In the genomic region with DNA sequence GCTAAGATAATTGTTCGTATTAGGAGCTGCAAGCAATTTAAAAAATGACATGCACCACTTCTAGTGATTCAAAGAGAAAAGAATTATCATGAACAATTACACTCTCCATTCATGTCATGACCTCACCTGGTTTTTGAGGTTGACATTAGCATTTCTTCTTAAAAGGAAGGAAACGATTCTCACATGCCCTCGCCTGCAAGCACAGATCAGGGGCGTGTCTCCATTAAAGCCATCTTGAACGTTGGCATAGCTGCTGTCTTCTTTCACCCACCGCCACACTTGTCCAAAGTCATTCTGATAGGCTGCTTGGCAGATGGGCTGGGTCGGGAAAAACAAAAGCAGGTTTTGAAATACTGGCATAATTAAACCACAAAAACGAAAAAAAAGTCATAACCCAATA, we compare ENCODE assay signal across 12 cellular contexts. TPM values are rescaled to one million over a fixed set of nuclear protein-coding genes. Genes with fewer than 3 reads are reported as not detected.
A peak's percentile ranks its signal among the peaks of the same experiment; 100 is the strongest.
DNase-seq lines count a peak whose midpoint lies in the region; ATAC-seq, FAIRE-seq and TF ChIP-seq lines count a peak whose summit lies in the region.
"Had no signal": no experiment of that assay in that cellular context is flagged by ENCODE, and none has a peak within 500 bp of the region (broad histone marks: within the 10 kb centered on the region; RNA-seq: fewer than 3 reads in every experiment).

No MANE protein-coding gene starts in this region.

- no TSS peak for BruUV-seq in HepG2 (replicated peaks; lab: Mats Ljungman, UMichigan)

- no peaks in the 10 kb centered on the region for H4K20me1 ChIP-seq in HepG2 (ENCODE audit: insufficient read depth, low read length)

- intact Hi-C loops in CD4-positive, alpha-beta memory T cell (cut with micrococcal nuclease), result no loop called here
- intact Hi-C loops in natural killer cell (cut with micrococcal nuclease) (no loop called here), HepG2 (cut with micrococcal nuclease; ENCODE audit: unreplicated experiment) (no loop called here), uterus (cut with DNase I; ENCODE audit: low total_unique reads) (loop anchor here (10.0 kb wide), 1 partner anchor 373 kb away; a partner anchor contains a TSS)

- in situ Hi-C loops in HepG2 (cut with HindIII; ENCODE audit: extremely low pct_ligation_motif_present, low pct_unique_long_range_greater_than_20kb), result loop anchor here (25.0 kb wide), 1 partner anchor 381 kb away; a partner anchor contains a TSS

- no peak overlapping the region for H3K4me2 ChIP-seq in HepG2 (ENCODE audit: low read depth, low read length)

- no peaks in the 10 kb centered on the region for H3K9me3 Mint-ChIP-seq in CD4-positive, alpha-beta memory T cell
- H3K9me3 Mint-ChIP-seq in natural killer cell, result no peaks in the 10 kb centered on the region

- no peaks in the 10 kb centered on the region for H3K79me2 ChIP-seq in HepG2 (ENCODE audit: insufficient read depth, low read length)

- no peak overlapping the region for H3K9ac ChIP-seq in HepG2 (ENCODE audit: insufficient read depth, low read depth, low read length)

- H3K4me1 ChIP-seq in CD4-positive, alpha-beta memory T cell (ENCODE audit: insufficient read depth, low read length), result peaks cover 56% of the 10 kb centered on the region
- H3K4me1 ChIP-seq in HepG2 (ENCODE audit: insufficient read depth, low read length), result no peaks in the 10 kb centered on the region
- H3K4me1 ChIP-seq in uterus, result no peaks in the 10 kb centered on the region
- H3K4me1 ChIP-seq: psoas muscle had no signal

- H3K36me3 Mint-ChIP-seq in CD4-positive, alpha-beta memory T cell, result no peaks in the 10 kb centered on the region
- H3K36me3 Mint-ChIP-seq in natural killer cell, result no peaks in the 10 kb centered on the region

- TF ChIP-seq EP300 in HepG2 (IDR thresholded peaks at IDR 0.05; ENCODE audit: low read depth in 2 of 2, low read length in 2 of 2) (no peak), HepG2 (CRISPR knock-in tag; IDR thresholded peaks at IDR 0.05; ENCODE audit: borderline replicate concordance) (no peak)

- POLR2A ChIA-PET in CD4-positive, alpha-beta memory T cell (lab: Charles Lee; ENCODE audit: partially characterized antibody), result interaction anchor here (0.7 to 2.4 kb wide), 8 partner anchors 9 to 376 kb away, joined by 3 to 17 read pairs (median 4); a partner anchor contains a TSS
- POLR2A ChIA-PET in HepG2 (lab: Yijun Ruan, JAX), result no interaction called here

- TF ChIP-seq CTCF in natural killer cell (IDR thresholded peaks at IDR 0.05) (no peak), HepG2 (CRISPR knock-in tag; IDR thresholded peaks at IDR 0.05) (no peak), uterus (IDR thresholded peaks at IDR 0.05) (no peak)

- H3K27ac Mint-ChIP-seq in CD4-positive, alpha-beta memory T cell, result peak overlapping the region in 6 of 7 donors; percentile 13 to 82 (median 76)
- H3K27ac Mint-ChIP-seq in natural killer cell, result peak overlapping the region; percentile 43 to 65

- 18% methylated on average over 8 of the region's 8 CpGs for WGBS in HepG2 (ENCODE audit: low lambda C conversion rate)

- no peak for TF ChIP-seq POLR2A in HepG2 (IDR thresholded peaks at IDR 0.05; ENCODE audit: insufficient read depth in 1 of 2, low read depth in 2 of 2, low read length in 2 of 2)
- TF ChIP-seq POLR2A in uterus (IDR thresholded peaks at IDR 0.05), result no peak

- peak; percentile 66 to 70 for ATAC-seq in activated CD4-positive, CD25-positive, alpha-beta regulatory T cell treated with anti-CD3 and anti-CD28 coated beads, Interleukin-2, amount 50 U/mL, for 24 hours
- ATAC-seq in natural killer cell (peak; percentile 18 to 60 (median 49)), HepG2 (no peak)
- ATAC-seq: psoas muscle had no signal

- H3K4me3 ChIP-seq in CD4-positive, alpha-beta memory T cell (ENCODE audit: low read length in 2 of 2), result no peak overlapping the region
- H3K4me3 ChIP-seq in HepG2 (replicated peaks in 1 of 3; ENCODE audit: insufficient read depth in 1 of 3, low read depth in 2 of 3, low read length in 3 of 3), result no peak overlapping the region
- H3K4me3 ChIP-seq in uterus, result no peak overlapping the region
- H3K4me3 ChIP-seq: psoas muscle, upper lobe of left lung had no signal

- FAIRE-seq in HepG2 (lab: Jason Lieb, UNC), result no peak

- peak overlapping the region in 7 of 8 donors; percentile 1 to 85 (median 54) for H3K4me3 Mint-ChIP-seq in CD4-positive, alpha-beta memory T cell
- peak overlapping the region; percentile 9 for H3K4me3 Mint-ChIP-seq in natural killer cell

- TF ChIP-seq RAD21 in HepG2 (CRISPR knock-in tag; IDR thresholded peaks at IDR 0.05), result no peak

- no peak overlapping the region for H3K27ac ChIP-seq in CD4-positive, alpha-beta memory T cell (ENCODE audit: low read depth, low read length)
- no peak overlapping the region for H3K27ac ChIP-seq in substantia nigra (ENCODE audit: low read depth, low read length, poor library complexity, severe bottlenecking)
- no peak overlapping the region for H3K27ac ChIP-seq in HepG2 (ENCODE audit: extremely low read length, insufficient read depth, low read length)
- H3K27ac ChIP-seq in uterus, result no peak overlapping the region
- H3K27ac ChIP-seq: psoas muscle, upper lobe of left lung had no signal

- no peaks in the 10 kb centered on the region for H3K9me3 ChIP-seq in CD4-positive, alpha-beta memory T cell (ENCODE audit: control insufficient read depth in 1 of 2, low read length in 2 of 2)
- H3K9me3 ChIP-seq in HepG2 (ENCODE audit: low read length) (no peaks in the 10 kb centered on the region), uterus (no peaks in the 10 kb centered on the region)
- H3K9me3 ChIP-seq: psoas muscle, upper lobe of left lung had no signal

- no peak overlapping the region for H2AFZ ChIP-seq in HepG2 (ENCODE audit: low read length)

- H3K27me3 Mint-ChIP-seq in CD4-positive, alpha-beta memory T cell, result no peaks in the 10 kb centered on the region
- no peaks in the 10 kb centered on the region for H3K27me3 Mint-ChIP-seq in natural killer cell (ENCODE audit: low read depth in 2 of 2)

- peaks cover 34 to 57% (median 47%) of the 10 kb centered on the region in 4 donors for H3K4me1 Mint-ChIP-seq in CD4-positive, alpha-beta memory T cell
- H3K4me1 Mint-ChIP-seq in natural killer cell, result peaks cover 35 to 47% of the 10 kb centered on the region in 2 donors

- no peaks in the 10 kb centered on the region for H3K27me3 ChIP-seq in CD4-positive, alpha-beta memory T cell (ENCODE audit: insufficient read depth, low read length)
- H3K27me3 ChIP-seq in HepG2 (ENCODE audit: control insufficient read depth in 1 of 2, insufficient read depth in 2 of 2, low read length in 2 of 2), result no peaks in the 10 kb centered on the region
- H3K27me3 ChIP-seq in uterus, result no peaks in the 10 kb centered on the region
- H3K27me3 ChIP-seq: upper lobe of left lung had no signal

- peak; percentile 58 to 70 (median 59) for DNase-seq in CD4-positive, alpha-beta memory T cell
- DNase-seq in activated effector memory CD4-positive, alpha-beta T cell treated with anti-CD3 and anti-CD28 coated beads, Interleukin-2, amount 50 U/mL, for 16 hours, result peak; percentile 78
- no peak for DNase-seq in natural killer cell
- no peak for DNase-seq in substantia nigra (lab: John Stamatoyannopoulos, UW)
- no peak for DNase-seq in D341Med (ENCODE audit: low spot score)
- no peak for DNase-seq in HepG2 (ENCODE audit: low spot score)
- DNase-seq in uterus, result no peak
- DNase-seq: erythroblast, NCI-H226, psoas muscle, upper lobe of left lung had no signal

- H3K36me3 ChIP-seq in CD4-positive, alpha-beta memory T cell (ENCODE audit: insufficient read depth, low read length), result no peaks in the 10 kb centered on the region
- H3K36me3 ChIP-seq in HepG2 (replicated peaks in 1 of 2; ENCODE audit: control insufficient read depth in 1 of 2, insufficient read depth in 2 of 2, low read length in 2 of 2), result no peaks in the 10 kb centered on the region
- no peaks in the 10 kb centered on the region for H3K36me3 ChIP-seq in uterus
- H3K36me3 ChIP-seq: upper lobe of left lung had no signal

- CTCF ChIA-PET in CD4-positive, alpha-beta memory T cell (lab: Charles Lee; ENCODE audit: partially characterized antibody), result interaction anchor here (1.5 to 12.8 kb wide), 4 partner anchors 23 to 249 kb away, joined by 4 to 507 read pairs (median 76); a partner anchor contains a TSS
- CTCF ChIA-PET in HepG2 (lab: Yijun Ruan, JAX; ENCODE audit: low intra/inter-chr PET ratio, low total read pairs), result no interaction called here

RNA-seq across cellular contexts. Expression of a gene that starts 19.9 kb away (rescaled TPM):
- total RNA-seq in CD4-positive, alpha-beta memory T cell, result under 1 TPM in 1 of 2 experiments, not detected in 1; 0.58 TPM
- polyA plus RNA-seq in CD4-positive, alpha-beta memory T cell, result not detected
- total RNA-seq in natural killer cell (not detected), HepG2 (2016; rRNA removed; fragmentation: Illumina TruSeq; extraction: Trizol) (not detected in 2 replicates), uterus (under 1 TPM in 1 of 4 donors, not detected in 3; 0.48 TPM)
- not detected in 2 replicates for total RNA-seq in HepG2 (2016; cell fraction: cytosol; rRNA removed; fragmentation: Illumina TruSeq; extraction: Trizol; ENCODE audit: low read depth)
- total RNA-seq in HepG2 (2016; cell fraction: insoluble cytoplasmic fraction; rRNA removed; fragmentation: Illumina TruSeq; extraction: Trizol), result not detected in 2 replicates
- total RNA-seq in HepG2 (2016; cell fraction: membrane; rRNA removed; fragmentation: Illumina TruSeq; extraction: Trizol), result not detected in 2 replicates
- total RNA-seq in HepG2 (2016; cell fraction: nucleus; rRNA removed; fragmentation: Illumina TruSeq; extraction: Trizol), result not detected in 2 replicates
- not detected in 2 replicates for polyA plus RNA-seq in HepG2 (2011; rRNA removed)
- not detected in 2 replicates for polyA plus RNA-seq in HepG2 (2011; cell fraction: cytosol; rRNA removed)
- polyA plus RNA-seq in HepG2 (2011; cell fraction: nucleus; rRNA removed), result not detected in 2 replicates
- not detected in 2 replicates for polyA plus RNA-seq in HepG2 (2012)
- not detected in 2 replicates for polyA plus RNA-seq in HepG2 (2016; cell fraction: cytosol; fragmentation: Illumina TruSeq; extraction: Trizol; ENCODE audit: low read depth)
- not detected in 2 replicates for polyA plus RNA-seq in HepG2 (2016; cell fraction: insoluble cytoplasmic fraction; fragmentation: Illumina TruSeq; extraction: Trizol; ENCODE audit: low read depth)
- not detected in 2 replicates for polyA plus RNA-seq in HepG2 (2016; cell fraction: membrane; fragmentation: Illumina TruSeq; extraction: Trizol; ENCODE audit: low read depth)
- polyA plus RNA-seq in HepG2 (2016; cell fraction: nucleus; fragmentation: Illumina TruSeq; extraction: Trizol; ENCODE audit: insufficient read depth, low read depth), result not detected in 2 replicates
- polyA minus RNA-seq in HepG2 (2011; rRNA and poly(A)+ RNA removed; ENCODE audit: low replicate concordance), result not detected in 2 replicates
- not detected in 2 replicates for polyA minus RNA-seq in HepG2 (2011; cell fraction: cytosol; rRNA and poly(A)+ RNA removed)
- polyA minus RNA-seq in HepG2 (2011; cell fraction: nucleus; rRNA and poly(A)+ RNA removed), result not detected in 2 replicates
- total RNA-seq: psoas muscle had no signal

RNA-seq across cellular contexts. Expression of a gene that starts 29.2 kb away (rescaled TPM):
- total RNA-seq in CD4-positive, alpha-beta memory T cell, result not detected
- not detected for polyA plus RNA-seq in CD4-positive, alpha-beta memory T cell
- not detected for total RNA-seq in natural killer cell
- not detected in 2 replicates for total RNA-seq in HepG2 (2016; rRNA removed; fragmentation: Illumina TruSeq; extraction: Trizol)
- total RNA-seq in HepG2 (2016; cell fraction: cytosol; rRNA removed; fragmentation: Illumina TruSeq; extraction: Trizol; ENCODE audit: low read depth), result not detected in 2 replicates
- total RNA-seq in HepG2 (2016; cell fraction: insoluble cytoplasmic fraction; rRNA removed; fragmentation: Illumina TruSeq; extraction: Trizol), result not detected in 2 replicates
- not detected in 2 replicates for total RNA-seq in HepG2 (2016; cell fraction: membrane; rRNA removed; fragmentation: Illumina TruSeq; extraction: Trizol)
- total RNA-seq in HepG2 (2016; cell fraction: nucleus; rRNA removed; fragmentation: Illumina TruSeq; extraction: Trizol), result not detected in 2 replicates
- not detected in 2 replicates for polyA plus RNA-seq in HepG2 (2011; rRNA removed)
- not detected in 2 replicates for polyA plus RNA-seq in HepG2 (2011; cell fraction: cytosol; rRNA removed)
- polyA plus RNA-seq in HepG2 (2011; cell fraction: nucleus; rRNA removed), result not detected in 2 replicates
- polyA plus RNA-seq in HepG2 (2012), result not detected in 2 replicates
- polyA plus RNA-seq in HepG2 (2016; cell fraction: cytosol; fragmentation: Illumina TruSeq; extraction: Trizol; ENCODE audit: low read depth), result not detected in 2 replicates
- not detected in 2 replicates for polyA plus RNA-seq in HepG2 (2016; cell fraction: insoluble cytoplasmic fraction; fragmentation: Illumina TruSeq; extraction: Trizol; ENCODE audit: low read depth)
- not detected in 2 replicates for polyA plus RNA-seq in HepG2 (2016; cell fraction: membrane; fragmentation: Illumina TruSeq; extraction: Trizol; ENCODE audit: low read depth)
- polyA plus RNA-seq in HepG2 (2016; cell fraction: nucleus; fragmentation: Illumina TruSeq; extraction: Trizol; ENCODE audit: insufficient read depth, low read depth), result not detected in 2 replicates
- 0.26 TPM in 1 of 2 replicates, not detected in the other for polyA minus RNA-seq in HepG2 (2011; rRNA and poly(A)+ RNA removed; ENCODE audit: low replicate concordance)
- polyA minus RNA-seq in HepG2 (2011; cell fraction: cytosol; rRNA and poly(A)+ RNA removed), result not detected in 2 replicates
- not detected in 2 replicates for polyA minus RNA-seq in HepG2 (2011; cell fraction: nucleus; rRNA and poly(A)+ RNA removed)
- total RNA-seq in uterus, result not detected
- total RNA-seq: psoas muscle, upper lobe of left lung had no signal
- polyA plus RNA-seq: psoas muscle had no signal

RNA-seq across cellular contexts. Expression of a gene that starts 48.3 kb away (rescaled TPM):
- 10 to 100 TPM; 37.9 to 43.2 TPM for total RNA-seq in CD4-positive, alpha-beta memory T cell
- polyA plus RNA-seq in CD4-positive, alpha-beta memory T cell, result 10 to 100 TPM in 1 of 2 donors, 1 to 10 TPM in 1; 5.3 to 12.0 TPM
- total RNA-seq in natural killer cell (10 to 100 TPM; 14.8 to 30.3 (median 18.1) TPM), HepG2 (2016; rRNA removed; fragmentation: Illumina TruSeq; extraction: Trizol) (1.5 and 1.6 TPM in 2 replicates), uterus (10 to 100 TPM in 1 of 4 donors, 1 to 10 TPM in 3; 3.8 to 23.6 (median 6.5) TPM)
- total RNA-seq in HepG2 (2016; cell fraction: cytosol; rRNA removed; fragmentation: Illumina TruSeq; extraction: Trizol; ENCODE audit: low read depth), result 0.79 and 1.1 TPM in 2 replicates
- total RNA-seq in HepG2 (2016; cell fraction: insoluble cytoplasmic fraction; rRNA removed; fragmentation: Illumina TruSeq; extraction: Trizol), result 1.7 TPM in 2 replicates
- 1.5 and 1.6 TPM in 2 replicates for total RNA-seq in HepG2 (2016; cell fraction: membrane; rRNA removed; fragmentation: Illumina TruSeq; extraction: Trizol)
- total RNA-seq in HepG2 (2016; cell fraction: nucleus; rRNA removed; fragmentation: Illumina TruSeq; extraction: Trizol), result 3.3 and 3.9 TPM in 2 replicates
- polyA plus RNA-seq in HepG2 (2011; rRNA removed), result 1.0 and 1.4 TPM in 2 replicates
- polyA plus RNA-seq in HepG2 (2011; cell fraction: cytosol; rRNA removed), result 0.82 and 0.91 TPM in 2 replicates
- 1.6 and 2.4 TPM in 2 replicates for polyA plus RNA-seq in HepG2 (2011; cell fraction: nucleus; rRNA removed)
- polyA plus RNA-seq in HepG2 (2012), result 0.62 and 0.73 TPM in 2 replicates
- polyA plus RNA-seq in HepG2 (2016; cell fraction: cytosol; fragmentation: Illumina TruSeq; extraction: Trizol; ENCODE audit: low read depth), result 0.42 and 0.52 TPM in 2 replicates
- polyA plus RNA-seq in HepG2 (2016; cell fraction: insoluble cytoplasmic fraction; fragmentation: Illumina TruSeq; extraction: Trizol; ENCODE audit: low read depth), result 1.2 and 1.9 TPM in 2 replicates
- polyA plus RNA-seq in HepG2 (2016; cell fraction: membrane; fragmentation: Illumina TruSeq; extraction: Trizol; ENCODE audit: low read depth), result 0.41 and 0.76 TPM in 2 replicates
- 0.38 and 1.6 TPM in 2 replicates for polyA plus RNA-seq in HepG2 (2016; cell fraction: nucleus; fragmentation: Illumina TruSeq; extraction: Trizol; ENCODE audit: insufficient read depth, low read depth)
- 1.6 and 17.0 TPM in 2 replicates for polyA minus RNA-seq in HepG2 (2011; rRNA and poly(A)+ RNA removed; ENCODE audit: low replicate concordance)
- polyA minus RNA-seq in HepG2 (2011; cell fraction: cytosol; rRNA and poly(A)+ RNA removed), result 0.49 and 0.62 TPM in 2 replicates
- polyA minus RNA-seq in HepG2 (2011; cell fraction: nucleus; rRNA and poly(A)+ RNA removed), result 5.2 and 5.8 TPM in 2 replicates

Comparison
In these comparisons a context has a peak if more than half of its experiments do, and no peak if none do; other contexts are left out.
1. DNase-seq: peak in CD4-positive, alpha-beta memory T cell (5 of 5) and activated effector memory CD4-positive, alpha-beta T cell treated with anti-CD3 and anti-CD28 coated beads, Interleukin-2, amount 50 U/mL, for 16 hours (single experiment); none in natural killer cell (single experiment), substantia nigra (0 of 49), D341Med (single experiment), HepG2 (single experiment) and uterus (0 of 2).